8 cellular contexts compared by ENCODE assay signal in the genomic region with DNA sequence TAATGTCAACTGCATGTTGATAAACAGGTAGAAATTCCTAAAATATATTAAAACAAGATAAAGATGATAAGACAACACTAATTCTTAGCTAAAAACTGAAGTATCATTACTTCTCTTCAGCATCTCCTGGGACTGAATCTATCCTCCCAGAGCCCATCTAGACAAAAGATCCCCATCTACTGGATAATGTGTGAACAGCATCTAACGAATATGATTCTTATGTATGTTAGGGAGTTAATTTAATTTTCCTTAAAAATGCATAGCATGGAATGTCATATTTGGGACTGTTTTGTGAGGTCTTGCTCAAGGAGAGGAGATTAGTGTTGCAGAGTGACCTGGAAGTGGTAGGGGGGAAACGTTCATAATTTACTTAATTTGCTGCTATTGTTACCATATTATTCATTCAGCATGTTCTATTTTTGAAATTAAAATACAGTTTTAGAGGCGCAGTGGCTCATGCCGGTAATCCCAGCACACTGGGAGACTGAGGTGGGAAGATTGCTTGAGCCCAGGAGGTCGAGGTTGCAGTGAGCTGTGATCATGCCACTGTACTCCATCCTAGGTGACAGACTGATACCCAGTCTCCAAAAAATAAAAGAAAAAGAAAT.
DNase-seq lines count a peak whose midpoint lies in the region; ATAC-seq and TF ChIP-seq lines count a peak whose summit lies in the region.

No MANE protein-coding gene starts in this region.

- DNase-seq in heart right ventricle: no peak
- DNase-seq in right cardiac atrium: no peak
- no peak for DNase-seq in RWPE2 (ENCODE audit: low spot score)
- DNase-seq in fibroblast of villous mesenchyme (ENCODE audit: low read depth): peak; percentile 44
- no peak for DNase-seq in smooth muscle cell (lab: John Stamatoyannopoulos, UW; ENCODE audit: unreplicated experiment)
- DNase-seq in NCI-H524 treated with DMSO at 0.1 percent for 48 hours (lab: John Stamatoyannopoulos, UW): no peak
- DNase-seq in ureter (ENCODE audit: low spot score): no peak

- H3K27me3 ChIP-seq in heart right ventricle (no peaks in the 10 kb centered on the region), right cardiac atrium (ENCODE audit: control insufficient read depth, insufficient read depth) (no peaks in the 10 kb centered on the region), RWPE2 (ENCODE audit: insufficient read depth, poor library complexity, severe bottlenecking) (peaks cover 3% of the 10 kb centered on the region), smooth muscle cell (ENCODE audit: low read depth) (no peaks in the 10 kb centered on the region)

- no peaks in the 10 kb centered on the region for H3K79me2 ChIP-seq in smooth muscle cell (ENCODE audit: low read depth)

- ATAC-seq in heart right ventricle (peak in 2 of 8 donors; percentile 34 to 48), right cardiac atrium (no peak), HG03378 (IDR thresholded peaks at IDR 0.05; ENCODE audit: unreplicated experiment) (peak; percentile 82), RWPE2 (ENCODE audit: low read depth) (peak; percentile 50; the same call in 1 of the 3 replicates)

- peaks cover 0 to 7% (median 0%) of the 10 kb centered on the region in 11 donors for H3K9me3 ChIP-seq in heart right ventricle
- no peaks in the 10 kb centered on the region for H3K9me3 ChIP-seq in right cardiac atrium (ENCODE audit: control insufficient read depth, low read length)
- no peaks in the 10 kb centered on the region for H3K9me3 ChIP-seq in RWPE2 (ENCODE audit: severe bottlenecking)
- H3K9me3 ChIP-seq in smooth muscle cell (replicated peaks; ENCODE audit: low read depth): peaks cover 3% of the 10 kb centered on the region

- H3F3A ChIP-seq in smooth muscle cell (ENCODE audit: low read depth): no peaks in the 10 kb centered on the region

- TF ChIP-seq CTCF in heart right ventricle (IDR thresholded peaks at IDR 0.05) (peak in 8 of 9 donors; percentile 28 to 72 (median 57)), RWPE2 (IDR thresholded peaks at IDR 0.05; ENCODE audit: poor library complexity, severe bottlenecking) (peak; percentile 75), fibroblast of villous mesenchyme (IDR thresholded peaks at IDR 0.05; ENCODE audit: insufficient read depth, low read depth, low read length) (peak; percentile 70), smooth muscle cell (IDR thresholded peaks at IDR 0.05; ENCODE audit: borderline replicate concordance, insufficient read depth, poor library complexity, severe bottlenecking) (peak; percentile 74)

- H3K4me1 ChIP-seq in heart right ventricle (peaks cover 0 to 11% (median 0%) of the 10 kb centered on the region in 9 donors), right cardiac atrium (ENCODE audit: control insufficient read depth, insufficient read depth, low read length) (no peaks in the 10 kb centered on the region), RWPE2 (ENCODE audit: insufficient read depth, poor library complexity, severe bottlenecking) (no peaks in the 10 kb centered on the region), smooth muscle cell (ENCODE audit: low read depth) (no peaks in the 10 kb centered on the region)

- intact Hi-C loops in heart right ventricle (cut with DNase I): loop anchor here in 2 of 10 donors (5.0 kb wide), 2 partner anchors 937 to 942 kb away; no protein-coding TSS in a partner anchor
- intact Hi-C loops in right cardiac atrium (cut with DNase I): no loop called here

- H3K36me3 ChIP-seq in heart right ventricle: no peaks in the 10 kb centered on the region
- H3K36me3 ChIP-seq in RWPE2 (ENCODE audit: low read depth): no peaks in the 10 kb centered on the region
- H3K36me3 ChIP-seq in smooth muscle cell (ENCODE audit: low read depth): no peaks in the 10 kb centered on the region

- H4K20me1 ChIP-seq in smooth muscle cell (ENCODE audit: low read depth): no peaks in the 10 kb centered on the region

- H3K27ac ChIP-seq in heart right ventricle (no peak overlapping the region), right cardiac atrium (ENCODE audit: low read length) (no peak overlapping the region), RWPE2 (ENCODE audit: poor library complexity, severe bottlenecking) (no peak overlapping the region), smooth muscle cell (ENCODE audit: low read depth) (no peak overlapping the region)

- H3K4me3 ChIP-seq in heart right ventricle (no peak overlapping the region), right cardiac atrium (ENCODE audit: low read length) (no peak overlapping the region), RWPE2 (ENCODE audit: severe bottlenecking) (no peak overlapping the region), fibroblast of villous mesenchyme (ENCODE audit: low read depth, low read length) (no peak overlapping the region), smooth muscle cell (no peak overlapping the region)

- H3K4me2 ChIP-seq in smooth muscle cell: no peak overlapping the region

- no peak overlapping the region for H2AFZ ChIP-seq in smooth muscle cell (ENCODE audit: low read depth)

- 48 to 56% methylated on average over 5 of the region's 5 CpGs for WGBS in heart right ventricle, 2 donors
- 47% methylated on average over 5 of the region's 5 CpGs for WGBS in right cardiac atrium
- 47% methylated on average over 5 of the region's 5 CpGs for WGBS in smooth muscle cell (ENCODE audit: low lambda C conversion rate)

- H3K9ac ChIP-seq in smooth muscle cell (ENCODE audit: low read depth): no peak overlapping the region

Comparison
In these comparisons a context has a peak if more than half of its experiments do, and no peak if none do; other contexts are left out.
1. ATAC-seq: peak in HG03378 (single experiment) and RWPE2 (single experiment); none in right cardiac atrium (0 of 2).
2. Peak in every context shown above with its lines, with median percentiles within 50 percentile points of each other: CTCF ChIP-seq.